ENCODE assay signal across 10 cellular contexts in the genomic region with DNA sequence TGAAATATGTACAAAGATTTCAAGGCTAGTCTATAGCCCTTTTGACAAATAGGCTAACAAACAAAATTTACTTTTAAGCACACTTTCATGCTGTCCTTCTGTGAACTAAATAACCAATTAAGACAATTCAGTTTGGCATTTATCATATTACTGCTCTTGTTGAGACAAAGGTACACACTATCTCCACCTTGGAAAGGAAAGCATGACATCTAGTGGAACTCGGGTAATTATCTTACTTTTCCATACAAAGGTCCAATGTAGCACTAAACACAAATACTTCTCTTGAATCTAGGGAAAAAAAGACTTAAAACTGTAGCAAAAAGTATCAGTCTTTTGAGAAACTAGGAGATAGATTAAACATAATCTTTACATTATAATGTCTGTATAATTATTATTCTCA.
DNase-seq lines count a peak whose midpoint lies in the region; ATAC-seq and TF ChIP-seq lines count a peak whose summit lies in the region.
"Had no signal": no experiment of that assay in that cellular context is flagged by ENCODE, and none has a peak within 500 bp of the region (broad histone marks: within the 10 kb centered on the region; RNA-seq: fewer than 3 reads in every experiment).

No MANE protein-coding gene starts in this region.

- H3K9me3 Mint-ChIP-seq in WTC11 = no peaks in the 10 kb centered on the region
- H3K9me3 Mint-ChIP-seq: stimulated activated effector memory CD8-positive, alpha-beta T cell treated with anti-CD3 and anti-CD28 coated beads, Interleukin-12 subunit alpha, Interleukin-12 subunit beta, amount 100 ng/mL, for 72 hours; T-helper 1 cell treated with Interleukin-12 subunit alpha and Interleukin-12 subunit beta and Interleukin-4 antibody, amounts not matched to agents 30 μg/mL and 1 μg/mL, for 36 hours had no signal

- H3K4me3 Mint-ChIP-seq in WTC11 = no peak overlapping the region
- H3K4me3 Mint-ChIP-seq: stimulated activated effector memory CD8-positive, alpha-beta T cell treated with anti-CD3 and anti-CD28 coated beads, Interleukin-12 subunit alpha, Interleukin-12 subunit beta, amount 100 ng/mL, for 72 hours; T-helper 1 cell treated with Interleukin-12 subunit alpha and Interleukin-12 subunit beta and Interleukin-4 antibody, amounts not matched to agents 30 μg/mL and 1 μg/mL, for 36 hours had no signal

- TF ChIP-seq CTCF in WTC11 (IDR thresholded peaks at IDR 0.05) = no peak

- H3K4me1 Mint-ChIP-seq in WTC11 = no peaks in the 10 kb centered on the region

- H3K36me3 Mint-ChIP-seq in WTC11 = no peaks in the 10 kb centered on the region; the same call in 1 of the 2 replicates

- no peaks in the 10 kb centered on the region for H3K27me3 Mint-ChIP-seq in WTC11 (ENCODE audit: low read depth)

- POLR2A ChIA-PET in WTC11 (lab: Charles Lee) = no interaction called here

- CTCF ChIA-PET in WTC11 (lab: Charles Lee) = no interaction called here

- peak; percentile 9 for DNase-seq in AG20443 (ENCODE audit: low spot score)
- peak; percentile 74 for DNase-seq in NCI-H748 (lab: John Stamatoyannopoulos, UW; ENCODE audit: unreplicated experiment)
- peak; percentile 18 for DNase-seq in fibroblast of the conjunctiva (ENCODE audit: low read depth)
- DNase-seq in cerebellar nuclear complex (lab: John Stamatoyannopoulos, UW) = no peak
- DNase-seq in posterior vena cava (ENCODE audit: low spot score) = no peak
- DNase-seq in WTC11 (ENCODE audit: low spot score) = no peak
- no peak for DNase-seq in HuH-7 (ENCODE audit: low spot score)

- intact Hi-C loops in posterior vena cava (cut with DNase I) = no loop called here

- no peak overlapping the region for H3K27ac Mint-ChIP-seq in WTC11
- H3K27ac Mint-ChIP-seq: stimulated activated effector memory CD8-positive, alpha-beta T cell treated with anti-CD3 and anti-CD28 coated beads, Interleukin-12 subunit alpha, Interleukin-12 subunit beta, amount 100 ng/mL, for 72 hours; T-helper 1 cell treated with Interleukin-12 subunit alpha and Interleukin-12 subunit beta and Interleukin-4 antibody, amounts not matched to agents 30 μg/mL and 1 μg/mL, for 36 hours had no signal

- ATAC-seq in GM19351 (IDR thresholded peaks at IDR 0.05; ENCODE audit: unreplicated experiment) = peak; percentile 52
- no peak for ATAC-seq in WTC11
- ATAC-seq: stimulated activated effector memory CD8-positive, alpha-beta T cell treated with anti-CD3 and anti-CD28 coated beads, Interleukin-12 subunit alpha, Interleukin-12 subunit beta, amount 100 ng/mL, for 72 hours had no signal

TF ChIP-seq in WTC11, 78 proteins besides CTCF, POLR2A, EP300 and RAD21:
- no peak for TF ChIP-seq SP1 (CRISPR knock-in tag; conservative IDR thresholded peaks at IDR 0.05)
- TF ChIP-seq NR3C1 (CRISPR knock-in tag; conservative IDR thresholded peaks at IDR 0.05; ENCODE audit: low read depth) = no peak
- TF ChIP-seq, protein P1, sequence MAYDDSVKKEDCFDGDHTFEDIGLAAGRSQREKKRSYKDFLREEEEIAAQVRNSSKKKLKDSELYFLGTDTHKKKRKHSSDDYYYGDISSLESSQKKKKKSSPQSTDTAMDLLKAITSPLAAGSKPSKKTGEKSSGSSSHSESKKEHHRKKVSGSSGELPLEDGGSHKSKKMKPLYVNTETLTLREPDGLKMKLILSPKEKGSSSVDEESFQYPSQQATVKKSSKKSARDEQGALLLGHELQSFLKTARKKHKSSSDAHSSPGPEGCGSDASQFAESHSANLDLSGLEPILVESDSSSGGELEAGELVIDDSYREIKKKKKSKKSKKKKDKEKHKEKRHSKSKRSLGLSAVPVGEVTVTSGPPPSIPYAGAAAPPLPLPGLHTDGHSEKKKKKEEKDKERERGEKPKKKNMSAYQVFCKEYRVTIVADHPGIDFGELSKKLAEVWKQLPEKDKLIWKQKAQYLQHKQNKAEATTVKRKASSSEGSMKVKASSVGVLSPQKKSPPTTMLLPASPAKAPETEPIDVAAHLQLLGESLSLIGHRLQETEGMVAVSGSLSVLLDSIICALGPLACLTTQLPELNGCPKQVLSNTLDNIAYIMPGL (CRISPR knock-in tag; IDR thresholded peaks at IDR 0.05) = no peak
- no peak for TF ChIP-seq ATF1 (CRISPR knock-in tag; IDR thresholded peaks at IDR 0.05)
- TF ChIP-seq ZNF121 (CRISPR knock-in tag; IDR thresholded peaks at IDR 0.05) = no peak
- TF ChIP-seq HMGA2 (CRISPR knock-in tag; IDR thresholded peaks at IDR 0.05) = no peak
- TF ChIP-seq, protein P2, sequence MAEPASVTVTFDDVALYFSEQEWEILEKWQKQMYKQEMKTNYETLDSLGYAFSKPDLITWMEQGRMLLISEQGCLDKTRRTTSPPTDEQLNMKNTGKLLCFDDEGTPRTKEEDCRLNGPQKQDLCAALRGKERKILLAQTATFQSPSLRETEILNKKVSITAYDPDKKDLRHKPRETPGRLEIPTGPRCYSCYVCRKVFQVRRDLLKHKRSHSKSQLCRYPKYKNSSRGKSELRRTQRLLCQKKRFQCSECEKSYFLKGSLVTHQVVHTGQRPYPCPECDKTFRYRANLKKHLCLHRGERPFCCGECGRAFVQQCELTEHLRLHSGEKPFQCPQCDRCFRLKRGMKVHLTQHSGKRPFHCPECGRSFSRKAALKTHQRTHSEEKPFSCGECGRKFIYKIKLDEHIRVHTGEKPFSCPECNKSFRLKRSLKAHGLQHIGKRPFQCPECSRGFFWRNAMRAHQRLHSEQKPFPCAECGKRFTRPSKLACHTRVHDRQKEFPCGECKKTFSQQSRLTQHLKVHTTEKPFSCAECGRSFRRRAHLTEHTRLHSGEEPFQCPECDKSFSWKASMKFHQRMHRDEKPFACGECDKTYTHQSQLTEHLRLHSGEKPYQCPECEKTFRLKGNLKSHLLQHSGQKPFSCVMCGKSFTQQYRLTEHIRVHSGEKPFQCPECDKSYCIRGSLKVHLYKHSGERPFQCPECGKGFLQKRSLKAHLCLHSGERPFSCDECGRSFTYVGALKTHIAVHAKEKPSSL (CRISPR knock-in tag; conservative IDR thresholded peaks at IDR 0.05) = no peak
- no peak for TF ChIP-seq EMX1 (CRISPR knock-in tag; IDR thresholded peaks at IDR 0.05)
- TF ChIP-seq NFE2L1 (CRISPR knock-in tag; IDR thresholded peaks at IDR 0.05) = no peak
- no peak for TF ChIP-seq FOXJ3 (CRISPR knock-in tag; IDR thresholded peaks at IDR 0.05; ENCODE audit: borderline replicate concordance)
- no peak for TF ChIP-seq FOXP1 (CRISPR knock-in tag; IDR thresholded peaks at IDR 0.05; ENCODE audit: borderline replicate concordance)
- TF ChIP-seq, protein P3, sequence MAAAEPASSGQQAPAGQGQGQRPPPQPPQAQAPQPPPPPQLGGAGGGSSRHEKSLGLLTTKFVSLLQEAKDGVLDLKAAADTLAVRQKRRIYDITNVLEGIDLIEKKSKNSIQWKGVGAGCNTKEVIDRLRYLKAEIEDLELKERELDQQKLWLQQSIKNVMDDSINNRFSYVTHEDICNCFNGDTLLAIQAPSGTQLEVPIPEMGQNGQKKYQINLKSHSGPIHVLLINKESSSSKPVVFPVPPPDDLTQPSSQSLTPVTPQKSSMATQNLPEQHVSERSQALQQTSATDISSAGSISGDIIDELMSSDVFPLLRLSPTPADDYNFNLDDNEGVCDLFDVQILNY (CRISPR knock-in tag; IDR thresholded peaks at IDR 0.05) = no peak
- TF ChIP-seq NFYB (CRISPR knock-in tag; conservative IDR thresholded peaks at IDR 0.05; ENCODE audit: low read depth) = no peak
- TF ChIP-seq, protein P4, sequence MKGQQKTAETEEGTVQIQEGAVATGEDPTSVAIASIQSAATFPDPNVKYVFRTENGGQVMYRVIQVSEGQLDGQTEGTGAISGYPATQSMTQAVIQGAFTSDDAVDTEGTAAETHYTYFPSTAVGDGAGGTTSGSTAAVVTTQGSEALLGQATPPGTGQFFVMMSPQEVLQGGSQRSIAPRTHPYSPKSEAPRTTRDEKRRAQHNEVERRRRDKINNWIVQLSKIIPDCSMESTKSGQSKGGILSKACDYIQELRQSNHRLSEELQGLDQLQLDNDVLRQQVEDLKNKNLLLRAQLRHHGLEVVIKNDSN (CRISPR knock-in tag; IDR thresholded peaks at IDR 0.05) = no peak
- TF ChIP-seq, protein P5, sequence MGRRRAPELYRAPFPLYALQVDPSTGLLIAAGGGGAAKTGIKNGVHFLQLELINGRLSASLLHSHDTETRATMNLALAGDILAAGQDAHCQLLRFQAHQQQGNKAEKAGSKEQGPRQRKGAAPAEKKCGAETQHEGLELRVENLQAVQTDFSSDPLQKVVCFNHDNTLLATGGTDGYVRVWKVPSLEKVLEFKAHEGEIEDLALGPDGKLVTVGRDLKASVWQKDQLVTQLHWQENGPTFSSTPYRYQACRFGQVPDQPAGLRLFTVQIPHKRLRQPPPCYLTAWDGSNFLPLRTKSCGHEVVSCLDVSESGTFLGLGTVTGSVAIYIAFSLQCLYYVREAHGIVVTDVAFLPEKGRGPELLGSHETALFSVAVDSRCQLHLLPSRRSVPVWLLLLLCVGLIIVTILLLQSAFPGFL (CRISPR knock-in tag; IDR thresholded peaks at IDR 0.05; ENCODE audit: borderline replicate concordance) = no peak
TF ChIP-seq in WTC11: peak in this region for 0.

Comparison
In these comparisons a context has a peak if more than half of its experiments do, and no peak if none do; other contexts are left out.
1. DNase-seq: peak in AG20443 (single experiment), NCI-H748 (single experiment) and fibroblast of the conjunctiva (single experiment); none in cerebellar nuclear complex (0 of 2), posterior vena cava (single experiment), WTC11 (single experiment) and HuH-7 (single experiment).